8 cellular contexts compared by ENCODE assay signal in the genomic region with DNA sequence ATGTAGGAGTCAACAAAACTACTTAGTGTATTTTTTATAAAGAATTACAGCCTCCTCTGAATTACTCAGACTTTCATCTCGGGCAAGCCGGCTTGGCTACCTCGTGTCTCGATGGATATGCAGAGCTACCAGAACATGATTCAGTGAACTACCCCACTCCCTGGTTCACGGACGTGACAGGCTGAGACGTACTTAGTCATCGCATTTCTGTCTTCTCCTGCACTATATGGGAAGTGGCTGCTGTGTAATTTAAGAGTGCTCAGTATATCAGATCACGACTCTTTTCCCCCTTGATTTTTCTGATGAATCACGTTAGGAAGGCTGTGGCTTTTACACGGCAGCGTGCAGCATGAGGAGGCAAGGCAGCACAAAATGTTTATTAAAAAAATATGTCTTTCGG.
A peak's percentile ranks its signal among the peaks of the same experiment; 100 is the strongest.
DNase-seq lines count a peak whose midpoint lies in the region; ATAC-seq, FAIRE-seq and TF ChIP-seq lines count a peak whose summit lies in the region.

No MANE protein-coding gene starts in this region.

- no peak overlapping the region for H3K4ac ChIP-seq in mesendoderm (ENCODE audit: low read depth, low read length)

- H2BK120ac ChIP-seq in mesendoderm (ENCODE audit: low read depth, low read length): no peak overlapping the region

- no peak overlapping the region for H2BK5ac ChIP-seq in mesendoderm (ENCODE audit: low read length)

- DNase-seq in AG09309 (ENCODE audit: low read depth) (peak; percentile 91), RCC 7860 (ENCODE audit: low spot score) (peak; percentile 98), non-pigmented ciliary epithelial cell (ENCODE audit: low read depth) (peak; percentile 84), GDM1 (lab: John Stamatoyannopoulos, UW) (no peak), mesendoderm (no peak)
- peak; percentile 7 for DNase-seq in activated naive CD8-positive, alpha-beta T cell treated with anti-CD3 and anti-CD28 coated beads, Interleukin-2, amount 50 U/mL, for 16 hours (ENCODE audit: low read depth, low spot score)
- no peak for DNase-seq in NK-92 treated with Interleukin-12 subunit alpha and Interleukin-12 subunit beta, amount 100 ng/mL, for 24 hours (lab: John Stamatoyannopoulos, UW)

- H3K18ac ChIP-seq in mesendoderm (ENCODE audit: low read length): no peak overlapping the region

- no peak overlapping the region for H3K4me2 ChIP-seq in mesendoderm (ENCODE audit: low read length)

- no peak overlapping the region for H4K8ac ChIP-seq in mesendoderm (ENCODE audit: low read depth, low read length)

- H3K56ac ChIP-seq in mesendoderm (ENCODE audit: low read length): no peak overlapping the region

- H3K36me3 ChIP-seq in mesendoderm (ENCODE audit: control insufficient read depth, insufficient read depth, low read length): no peaks in the 10 kb centered on the region

- H3K4me3 ChIP-seq in AG09309 (ENCODE audit: control insufficient read depth, low read depth, low read length): no peak overlapping the region
- H3K4me3 ChIP-seq in mesendoderm (ENCODE audit: low read length): no peak overlapping the region

- ATAC-seq in HG03135 (IDR thresholded peaks at IDR 0.05; ENCODE audit: unreplicated experiment): no peak

- no peaks in the 10 kb centered on the region for H3K27me3 ChIP-seq in mesendoderm (ENCODE audit: insufficient read depth, low read length, poor library complexity)

- H3K23ac ChIP-seq in mesendoderm (ENCODE audit: low read length): no peak overlapping the region

- no peak overlapping the region for H2BK15ac ChIP-seq in mesendoderm (replicated peaks; ENCODE audit: low read depth)

- FAIRE-seq in RCC 7860 (lab: Jason Lieb, UNC): peak; percentile 96

- no peaks in the 10 kb centered on the region for H3K79me2 ChIP-seq in mesendoderm (ENCODE audit: control insufficient read depth, insufficient read depth, low read length)

- no peaks in the 10 kb centered on the region for H3K4me1 ChIP-seq in mesendoderm (ENCODE audit: control insufficient read depth, low read depth, low read length)

- no peaks in the 10 kb centered on the region for H3K79me1 ChIP-seq in mesendoderm (ENCODE audit: low read length)

- no CpG with 5 or more reads among the region's 13 CpGs for WGBS in mesendoderm (ENCODE audit: extremely low coverage, insufficient coverage, low lambda C conversion rate)

- H3K27ac ChIP-seq in mesendoderm (ENCODE audit: low read depth, low read length): no peak overlapping the region

- H4K5ac ChIP-seq in mesendoderm (ENCODE audit: low read length): no peak overlapping the region

- H2AK5ac ChIP-seq in mesendoderm (ENCODE audit: low read length): no peak overlapping the region

- no peak for TF ChIP-seq CTCF in AG09309 (IDR thresholded peaks at IDR 0.05; ENCODE audit: control insufficient read depth, insufficient read depth, low read depth, low read length, missing control alignments)

- H3K9ac ChIP-seq in mesendoderm (ENCODE audit: low read length): no peak overlapping the region

Comparison
In these comparisons a context has a peak if more than half of its experiments do, and no peak if none do; other contexts are left out.
1. DNase-seq: peak in AG09309 (single experiment), RCC 7860 (single experiment), activated naive CD8-positive, alpha-beta T cell treated with anti-CD3 and anti-CD28 coated beads, Interleukin-2, amount 50 U/mL, for 16 hours (single experiment) and non-pigmented ciliary epithelial cell (single experiment); none in GDM1 (single experiment), NK-92 treated with Interleukin-12 subunit alpha and Interleukin-12 subunit beta, amount 100 ng/mL, for 24 hours (single experiment) and mesendoderm (single experiment).